8 cellular contexts compared by ENCODE assay signal in the genomic region with DNA sequence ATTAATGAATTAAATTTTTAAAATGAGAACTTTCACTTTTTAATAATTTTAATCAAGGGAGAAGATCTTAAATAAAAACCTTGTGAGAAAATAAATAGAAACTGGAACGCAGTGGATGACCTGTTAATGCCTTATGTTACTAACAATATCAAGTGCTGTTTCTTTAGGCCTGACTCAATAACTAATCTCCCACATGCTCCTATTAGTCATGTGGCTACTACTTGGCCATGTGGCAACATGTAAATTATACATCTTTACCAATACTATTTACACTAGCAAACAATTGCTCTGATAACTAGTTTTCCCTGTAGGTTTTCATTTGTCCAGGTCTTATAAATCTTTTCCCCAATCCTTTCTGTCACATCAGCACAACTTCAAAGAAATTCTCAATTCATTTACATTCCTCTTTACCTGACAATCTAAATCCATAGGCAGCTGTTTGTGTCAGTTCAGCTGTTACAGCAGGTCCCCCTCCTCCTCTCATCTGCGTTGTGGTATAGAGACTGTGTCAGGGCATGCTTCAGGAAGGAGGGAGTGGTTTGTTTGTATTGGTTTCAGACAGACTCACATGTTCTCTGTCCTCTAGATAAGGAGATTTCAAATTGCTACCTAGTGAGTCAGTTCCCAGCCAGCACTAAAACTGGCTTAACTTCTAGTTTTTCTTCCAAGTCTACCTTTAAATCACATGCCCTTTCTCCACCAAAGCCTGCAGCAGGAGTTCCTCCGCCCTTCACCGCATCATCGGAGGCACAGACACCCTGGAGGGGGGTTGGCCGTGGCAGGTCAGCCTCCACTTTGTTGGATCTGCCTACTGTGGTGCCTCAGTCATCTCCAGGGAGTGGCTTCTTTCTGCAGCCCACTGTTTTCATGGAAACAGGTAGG. TPM values are rescaled to one million over a fixed set of nuclear protein-coding genes. Genes with fewer than 3 reads are reported as not detected.
A peak's percentile ranks its signal among the peaks of the same experiment; 100 is the strongest.
DNase-seq lines count a peak whose midpoint lies in the region; ATAC-seq and TF ChIP-seq lines count a peak whose summit lies in the region.

No MANE protein-coding gene starts in this region.

- ATAC-seq in HG02759 (IDR thresholded peaks at IDR 0.05; ENCODE audit: unreplicated experiment) = peak; percentile 79

- DNase-seq in NCI-H1694 treated with DMSO at 0.1 percent for 48 hours (lab: John Stamatoyannopoulos, UW) = peak; percentile 7
- DNase-seq in NCI-H1694 (lab: John Stamatoyannopoulos, UW) = no peak
- DNase-seq in NCI-H2171 treated with DMSO at 0.1 percent for 48 hours (lab: John Stamatoyannopoulos, UW) = peak; percentile 92
- DNase-seq in activated naive CD4-positive, alpha-beta T cell treated with Interleukin-2 at 50 U/mL for 16 hours = peak; percentile 25
- DNase-seq in kidney epithelial cell (ENCODE audit: low read depth) = peak; percentile 97
- no peak for DNase-seq in immature natural killer cell
- no peak for DNase-seq in glutamatergic neuron

- H3K27me3 Mint-ChIP-seq in immature natural killer cell (ENCODE audit: low read depth in 3 of 3) (peaks cover 2 to 9% (median 5%) of the 10 kb centered on the region in 3 donors), glutamatergic neuron (ENCODE audit: unreplicated experiment) (no peaks in the 10 kb centered on the region)

- H3K4me3 Mint-ChIP-seq in immature natural killer cell = no peak overlapping the region
- H3K4me3 Mint-ChIP-seq in glutamatergic neuron (ENCODE audit: unreplicated experiment) = no peak overlapping the region

- H3K4me3 ChIP-seq in kidney epithelial cell (ENCODE audit: low read depth, low read length) = no peak overlapping the region

- H3K36me3 ChIP-seq in kidney epithelial cell (ENCODE audit: control insufficient read depth, insufficient read depth, low read length) = no peaks in the 10 kb centered on the region

- H3K4me1 Mint-ChIP-seq in immature natural killer cell (no peaks in the 10 kb centered on the region), glutamatergic neuron (ENCODE audit: low read depth, unreplicated experiment) (peaks cover 5% of the 10 kb centered on the region)

- H3K27me3 ChIP-seq in kidney epithelial cell (ENCODE audit: control insufficient read depth, insufficient read depth, low read length) = no peaks in the 10 kb centered on the region

- no peak for TF ChIP-seq CTCF in kidney epithelial cell (IDR thresholded peaks at IDR 0.05; ENCODE audit: insufficient read depth, low read length, poor library complexity, severe bottlenecking)
- no peak for TF ChIP-seq CTCF in glutamatergic neuron (IDR thresholded peaks at IDR 0.05; ENCODE audit: partially characterized antibody, unreplicated experiment)

- no peaks in the 10 kb centered on the region for H3K9me3 Mint-ChIP-seq in immature natural killer cell
- H3K9me3 Mint-ChIP-seq in glutamatergic neuron (ENCODE audit: unreplicated experiment) = no peaks in the 10 kb centered on the region

- H3K27ac Mint-ChIP-seq in immature natural killer cell (no peak overlapping the region), glutamatergic neuron (ENCODE audit: unreplicated experiment) (no peak overlapping the region)

- H3K36me3 Mint-ChIP-seq in immature natural killer cell = no peaks in the 10 kb centered on the region
- no peaks in the 10 kb centered on the region for H3K36me3 Mint-ChIP-seq in glutamatergic neuron (ENCODE audit: unreplicated experiment)

RNA-seq across cellular contexts. Expression of a gene that starts 11.3 kb away (rescaled TPM):
- 42.5 and 42.9 TPM in 2 replicates for total RNA-seq in kidney epithelial cell
- under 1 TPM in 1 of 3 donors, not detected in 2; 0.29 TPM for polyA plus RNA-seq in immature natural killer cell
- total RNA-seq in glutamatergic neuron (ENCODE audit: unreplicated experiment) = 1.4 TPM

RNA-seq across cellular contexts. Expression of a gene that starts 40.3 kb away (rescaled TPM):
- total RNA-seq in kidney epithelial cell = not detected in 2 replicates
- not detected for polyA plus RNA-seq in immature natural killer cell
- total RNA-seq in glutamatergic neuron (ENCODE audit: unreplicated experiment) = not detected

RNA-seq across cellular contexts. Expression of a gene that starts 58.2 kb away (rescaled TPM):
- not detected in 2 replicates for total RNA-seq in kidney epithelial cell
- 1 to 10 TPM in 2 of 3 donors, under 1 TPM in 1; 0.64 to 3.6 (median 1.5) TPM for polyA plus RNA-seq in immature natural killer cell
- total RNA-seq in glutamatergic neuron (ENCODE audit: unreplicated experiment) = not detected

Comparison
In these comparisons a context has a peak if more than half of its experiments do, and no peak if none do; other contexts are left out.
1. DNase-seq: peak in NCI-H1694 treated with DMSO at 0.1 percent for 48 hours (single experiment), NCI-H2171 treated with DMSO at 0.1 percent for 48 hours (single experiment), activated naive CD4-positive, alpha-beta T cell treated with Interleukin-2 at 50 U/mL for 16 hours (single experiment) and kidney epithelial cell (single experiment); none in NCI-H1694 (single experiment), immature natural killer cell (0 of 3) and glutamatergic neuron (single experiment).
2. RNA of a gene that starts 11.3 kb away (total RNA-seq): 42.5 to 42.9 TPM in kidney epithelial cell; 1.4 TPM in glutamatergic neuron (single experiment); every median in the first group is over 10 times any median in the second.